Comparison of ENCODE assay signal across 1 cellular context in genomic region chr12:42985506-42985905, GRCh38.
TF ChIP-seq lines count a peak whose summit lies in the region.

No MANE protein-coding gene starts in this region.

TF ChIP-seq in IMR-90, 13 proteins besides CTCF, POLR2A, EP300 and RAD21:
- TF ChIP-seq BHLHE40 (IDR thresholded peaks at IDR 0.05; ENCODE audit: low read depth, low read length): no peak
- no peak for TF ChIP-seq CEBPB (IDR thresholded peaks at IDR 0.05; ENCODE audit: low read depth, low read length)
- TF ChIP-seq NFE2L2 (IDR thresholded peaks at IDR 0.05; ENCODE audit: low read depth, low read length): no peak
- TF ChIP-seq RCOR1 (IDR thresholded peaks at IDR 0.05; ENCODE audit: insufficient replicate concordance, low read length): no peak
- no peak for TF ChIP-seq MAFK (IDR thresholded peaks at IDR 0.05; ENCODE audit: low read depth, low read length)
TF ChIP-seq in IMR-90: peak in this region for 0.
